1 cellular context compared by ENCODE assay signal in genomic region chr16:28377108-28377625, GRCh38. TPM values are rescaled to one million over a fixed set of nuclear protein-coding genes. Genes with fewer than 3 reads are reported as not detected.
"Had no signal": no experiment of that assay in that cellular context is flagged by ENCODE, and none has a peak within 500 bp of the region (broad histone marks: within the 10 kb centered on the region; RNA-seq: fewer than 3 reads in every experiment).

No MANE protein-coding gene starts in this region.

RNA-seq across cellular contexts. Expression of gene NPIPB6, which starts 13.9 kb away (rescaled TPM):
- total RNA-seq: cardiac septum had no signal
